Comparison of ENCODE assay signal across 24 cellular contexts in the genomic region with DNA sequence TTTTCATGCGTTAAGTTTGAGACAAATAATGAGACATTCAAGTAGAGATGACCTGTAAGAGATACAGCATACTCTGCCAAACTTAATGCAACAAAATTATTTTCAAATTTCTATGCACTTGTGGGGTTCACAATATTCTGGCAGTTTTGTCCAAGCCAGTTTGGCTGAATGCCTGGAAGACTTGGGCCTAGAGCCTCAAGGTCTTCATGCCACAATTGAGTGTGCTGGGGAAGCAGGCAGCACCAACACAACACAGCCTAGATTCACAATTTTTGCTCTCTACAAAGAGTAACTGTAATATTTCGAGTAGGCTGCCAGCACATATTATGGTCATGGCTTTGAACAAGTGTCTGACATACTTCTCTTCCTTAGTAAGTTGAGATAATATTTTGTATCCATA.
"Had no signal": no experiment of that assay in that cellular context is flagged by ENCODE, and none has a peak within 500 bp of the region (broad histone marks: within the 10 kb centered on the region; RNA-seq: fewer than 3 reads in every experiment).

No MANE protein-coding gene starts in this region.

- H3K27ac Mint-ChIP-seq: dendritic cell treated with granulocyte-macrophage colony-stimulating factor and Interleukin-4, amounts not matched to agents 40 ng/mL and 50 ng/mL, for 4 days; effector memory CD8-positive, alpha-beta T cell; endodermal cell; mesothelial cell of epicardium; naive B cell had no signal

- H3K4me3 ChIP-seq: colonic mucosa, esophagus squamous epithelium, gastrocnemius medialis, heart right ventricle, left lung, lower lobe of right lung, mucosa of descending colon had no signal

- H3K9me3 ChIP-seq: colonic mucosa, esophagus squamous epithelium, gastrocnemius medialis, heart right ventricle, left lung, lower lobe of right lung, mucosa of descending colon had no signal

- H3K4me3 Mint-ChIP-seq: dendritic cell treated with granulocyte-macrophage colony-stimulating factor and Interleukin-4, amounts not matched to agents 40 ng/mL and 50 ng/mL, for 4 days; effector memory CD8-positive, alpha-beta T cell; endodermal cell; mesothelial cell of epicardium; naive B cell had no signal

- H3K27me3 ChIP-seq: colonic mucosa, esophagus squamous epithelium, gastrocnemius medialis, heart right ventricle, left lung had no signal

- H3K27me3 Mint-ChIP-seq: dendritic cell treated with granulocyte-macrophage colony-stimulating factor and Interleukin-4, amounts not matched to agents 40 ng/mL and 50 ng/mL, for 4 days; effector memory CD8-positive, alpha-beta T cell; naive B cell had no signal

- H3K36me3 ChIP-seq: colonic mucosa, esophagus squamous epithelium, gastrocnemius medialis, heart right ventricle, left lung, lower lobe of right lung had no signal

- H3K4me1 Mint-ChIP-seq: mesothelial cell of epicardium, naive B cell had no signal

- H3K9me3 Mint-ChIP-seq: dendritic cell treated with granulocyte-macrophage colony-stimulating factor and Interleukin-4, amounts not matched to agents 40 ng/mL and 50 ng/mL, for 4 days; endodermal cell; mesothelial cell of epicardium had no signal

- H3K36me3 Mint-ChIP-seq: mesothelial cell of epicardium, naive B cell had no signal

- H3K4me1 ChIP-seq: colonic mucosa, esophagus squamous epithelium, gastrocnemius medialis, left lung, lower lobe of right lung had no signal

- DNase-seq: colonic mucosa; cortex of kidney; effector CD8-positive, alpha-beta T cell; effector memory CD8-positive, alpha-beta T cell; endodermal cell; erythroblast; esophagus squamous epithelium; foreskin fibroblast; foreskin melanocyte; gastrocnemius medialis; glutamatergic neuron; head of caudate nucleus; heart right ventricle; hippocampal formation; left cardiac atrium; left lung; left ventricle myocardium superior; lower lobe of right lung; mesenchymal stem cell; mucosa of descending colon; naive B cell had no signal

- H3K27ac ChIP-seq: colonic mucosa, epithelial cell of prostate, esophagus squamous epithelium, gastrocnemius medialis, heart right ventricle, left lung, lower lobe of right lung had no signal
